10 cellular contexts compared by ENCODE assay signal in genomic region chr3:4588410-4588809, GRCh38.
DNase-seq lines count a peak whose midpoint lies in the region; ATAC-seq, FAIRE-seq and TF ChIP-seq lines count a peak whose summit lies in the region.
"Had no signal": no experiment of that assay in that cellular context is flagged by ENCODE, and none has a peak within 500 bp of the region (broad histone marks: within the 10 kb centered on the region; RNA-seq: fewer than 3 reads in every experiment).

No MANE protein-coding gene starts in this region.

- H3K27me3 ChIP-seq in RWPE2 (ENCODE audit: insufficient read depth, poor library complexity, severe bottlenecking), result no peaks in the 10 kb centered on the region

- no peak for DNase-seq in activated CD4-positive, alpha-beta T cell treated with anti-CD3 and anti-CD28 coated beads, Interleukin-2, amount 10 ng/mL, durations not matched to agents 24 days and 14 days
- no peak for DNase-seq in activated CD4-positive, alpha-beta T cell treated with anti-CD3 and anti-CD28 coated beads, Interleukin-2, amount 50 U/mL, for 48 hours
- no peak for DNase-seq in RWPE2 (ENCODE audit: low spot score)
- DNase-seq in fibroblast of villous mesenchyme (ENCODE audit: low read depth), result peak; percentile 30
- DNase-seq in stimulated activated naive CD8-positive, alpha-beta T cell treated with anti-CD3 and anti-CD28 coated beads, Interleukin-15, amount 100 ng/mL, for 72 hours, result no peak
- no peak for DNase-seq in T-helper 2 cell
- no peak for DNase-seq in frontal cortex (ENCODE audit: low spot score in 2 of 2)
- no peak for DNase-seq in central memory CD4-positive, alpha-beta T cell
- DNase-seq: NCI-H2081 had no signal

- ATAC-seq in RWPE2 (ENCODE audit: low read depth), result peak; percentile 64; the same call in 1 of the 3 replicates
- peak; percentile 38 for ATAC-seq in stimulated activated naive CD8-positive, alpha-beta T cell treated with anti-CD3 and anti-CD28 coated beads, Interleukin-15, amount 100 ng/mL, for 72 hours

- TF ChIP-seq CTCF in RWPE2 (IDR thresholded peaks at IDR 0.05; ENCODE audit: poor library complexity, severe bottlenecking) (no peak), fibroblast of villous mesenchyme (IDR thresholded peaks at IDR 0.05; ENCODE audit: insufficient read depth, low read depth, low read length) (no peak)

- intact Hi-C loops in activated CD4-positive, alpha-beta T cell treated with anti-CD3 and anti-CD28 coated beads, Interleukin-2, amount 10 ng/mL, durations not matched to agents 24 days and 14 days (cut with micrococcal nuclease), result loop anchor here (5.0 kb wide), 1 partner anchor 71 kb away; no protein-coding TSS in a partner anchor

- H3K4me3 Mint-ChIP-seq in activated CD4-positive, alpha-beta T cell treated with anti-CD3 and anti-CD28 coated beads, Interleukin-2, amount 10 ng/mL, durations not matched to agents 24 days and 14 days, result no peak overlapping the region
- H3K4me3 Mint-ChIP-seq in stimulated activated naive CD8-positive, alpha-beta T cell treated with anti-CD3 and anti-CD28 coated beads, Interleukin-15, amount 100 ng/mL, for 72 hours, result peak overlapping the region; percentile 4 to 22
- H3K4me3 Mint-ChIP-seq: brain had no signal

- no peak overlapping the region for H3K4me3 ChIP-seq in RWPE2 (ENCODE audit: severe bottlenecking)
- no peak overlapping the region for H3K4me3 ChIP-seq in fibroblast of villous mesenchyme (ENCODE audit: low read depth, low read length)

- H3K27me3 Mint-ChIP-seq in activated CD4-positive, alpha-beta T cell treated with anti-CD3 and anti-CD28 coated beads, Interleukin-2, amount 10 ng/mL, durations not matched to agents 24 days and 14 days, result no peaks in the 10 kb centered on the region
- no peaks in the 10 kb centered on the region for H3K27me3 Mint-ChIP-seq in stimulated activated naive CD8-positive, alpha-beta T cell treated with anti-CD3 and anti-CD28 coated beads, Interleukin-15, amount 100 ng/mL, for 72 hours
- H3K27me3 Mint-ChIP-seq: brain had no signal

- H3K4me1 Mint-ChIP-seq in activated CD4-positive, alpha-beta T cell treated with anti-CD3 and anti-CD28 coated beads, Interleukin-2, amount 10 ng/mL, durations not matched to agents 24 days and 14 days, result peaks cover 27% of the 10 kb centered on the region
- H3K4me1 Mint-ChIP-seq in stimulated activated naive CD8-positive, alpha-beta T cell treated with anti-CD3 and anti-CD28 coated beads, Interleukin-15, amount 100 ng/mL, for 72 hours, result peaks cover 63% of the 10 kb centered on the region

- H3K9me3 Mint-ChIP-seq in activated CD4-positive, alpha-beta T cell treated with anti-CD3 and anti-CD28 coated beads, Interleukin-2, amount 10 ng/mL, durations not matched to agents 24 days and 14 days, result no peaks in the 10 kb centered on the region
- no peaks in the 10 kb centered on the region for H3K9me3 Mint-ChIP-seq in stimulated activated naive CD8-positive, alpha-beta T cell treated with anti-CD3 and anti-CD28 coated beads, Interleukin-15, amount 100 ng/mL, for 72 hours

- H3K9me3 ChIP-seq in RWPE2 (ENCODE audit: severe bottlenecking), result no peaks in the 10 kb centered on the region

- no peak overlapping the region for H3K27ac ChIP-seq in RWPE2 (ENCODE audit: poor library complexity, severe bottlenecking)

- no peak for FAIRE-seq in frontal cortex (lab: Jason Lieb, UNC)

- H3K36me3 Mint-ChIP-seq in activated CD4-positive, alpha-beta T cell treated with anti-CD3 and anti-CD28 coated beads, Interleukin-2, amount 10 ng/mL, durations not matched to agents 24 days and 14 days (ENCODE audit: low read depth), result peaks cover 7% of the 10 kb centered on the region
- H3K36me3 Mint-ChIP-seq: brain had no signal

- no peaks in the 10 kb centered on the region for H3K36me3 ChIP-seq in RWPE2 (ENCODE audit: low read depth)

- peak overlapping the region; percentile 12 for H3K27ac Mint-ChIP-seq in activated CD4-positive, alpha-beta T cell treated with anti-CD3 and anti-CD28 coated beads, Interleukin-2, amount 10 ng/mL, durations not matched to agents 24 days and 14 days
- H3K27ac Mint-ChIP-seq in stimulated activated naive CD8-positive, alpha-beta T cell treated with anti-CD3 and anti-CD28 coated beads, Interleukin-15, amount 100 ng/mL, for 72 hours, result no peak overlapping the region

- H3K4me1 ChIP-seq in RWPE2 (ENCODE audit: insufficient read depth, poor library complexity, severe bottlenecking), result no peaks in the 10 kb centered on the region
